In the genomic region with DNA sequence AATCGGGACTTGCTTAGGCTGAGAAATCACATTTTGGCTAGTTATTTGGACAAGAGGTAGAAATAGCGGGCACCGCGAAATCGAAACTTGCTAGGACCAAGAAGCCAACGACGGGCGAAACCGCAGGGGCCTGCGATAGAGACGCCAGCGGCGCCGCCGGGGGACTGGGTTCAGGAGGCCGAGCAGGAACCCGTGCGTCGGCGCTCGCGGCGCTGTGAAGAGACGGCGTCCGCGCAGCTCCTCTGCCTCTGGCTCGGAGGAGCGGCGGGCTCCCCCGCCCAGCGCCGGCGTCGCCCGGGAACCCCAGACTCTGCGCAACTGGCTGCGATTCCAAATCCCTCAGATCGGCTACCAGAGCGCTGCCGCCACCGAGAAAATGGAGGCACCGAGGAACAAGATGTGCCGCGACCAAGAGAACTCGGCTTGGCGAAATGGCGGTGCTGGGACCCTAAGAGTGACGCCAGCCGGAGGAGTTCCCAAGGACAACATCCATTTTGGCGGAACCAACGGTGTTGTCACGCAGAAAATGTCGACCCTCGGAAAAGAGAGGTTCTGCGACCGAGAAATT, we compare ENCODE assay signal across 1 cellular context.
TF ChIP-seq lines count a peak whose summit lies in the region.

No MANE protein-coding gene starts in this region.

TF ChIP-seq in K562, 482 proteins besides CTCF, POLR2A, EP300 and RAD21 (continued from another document and continues in another):
- TF ChIP-seq, protein P1, sequence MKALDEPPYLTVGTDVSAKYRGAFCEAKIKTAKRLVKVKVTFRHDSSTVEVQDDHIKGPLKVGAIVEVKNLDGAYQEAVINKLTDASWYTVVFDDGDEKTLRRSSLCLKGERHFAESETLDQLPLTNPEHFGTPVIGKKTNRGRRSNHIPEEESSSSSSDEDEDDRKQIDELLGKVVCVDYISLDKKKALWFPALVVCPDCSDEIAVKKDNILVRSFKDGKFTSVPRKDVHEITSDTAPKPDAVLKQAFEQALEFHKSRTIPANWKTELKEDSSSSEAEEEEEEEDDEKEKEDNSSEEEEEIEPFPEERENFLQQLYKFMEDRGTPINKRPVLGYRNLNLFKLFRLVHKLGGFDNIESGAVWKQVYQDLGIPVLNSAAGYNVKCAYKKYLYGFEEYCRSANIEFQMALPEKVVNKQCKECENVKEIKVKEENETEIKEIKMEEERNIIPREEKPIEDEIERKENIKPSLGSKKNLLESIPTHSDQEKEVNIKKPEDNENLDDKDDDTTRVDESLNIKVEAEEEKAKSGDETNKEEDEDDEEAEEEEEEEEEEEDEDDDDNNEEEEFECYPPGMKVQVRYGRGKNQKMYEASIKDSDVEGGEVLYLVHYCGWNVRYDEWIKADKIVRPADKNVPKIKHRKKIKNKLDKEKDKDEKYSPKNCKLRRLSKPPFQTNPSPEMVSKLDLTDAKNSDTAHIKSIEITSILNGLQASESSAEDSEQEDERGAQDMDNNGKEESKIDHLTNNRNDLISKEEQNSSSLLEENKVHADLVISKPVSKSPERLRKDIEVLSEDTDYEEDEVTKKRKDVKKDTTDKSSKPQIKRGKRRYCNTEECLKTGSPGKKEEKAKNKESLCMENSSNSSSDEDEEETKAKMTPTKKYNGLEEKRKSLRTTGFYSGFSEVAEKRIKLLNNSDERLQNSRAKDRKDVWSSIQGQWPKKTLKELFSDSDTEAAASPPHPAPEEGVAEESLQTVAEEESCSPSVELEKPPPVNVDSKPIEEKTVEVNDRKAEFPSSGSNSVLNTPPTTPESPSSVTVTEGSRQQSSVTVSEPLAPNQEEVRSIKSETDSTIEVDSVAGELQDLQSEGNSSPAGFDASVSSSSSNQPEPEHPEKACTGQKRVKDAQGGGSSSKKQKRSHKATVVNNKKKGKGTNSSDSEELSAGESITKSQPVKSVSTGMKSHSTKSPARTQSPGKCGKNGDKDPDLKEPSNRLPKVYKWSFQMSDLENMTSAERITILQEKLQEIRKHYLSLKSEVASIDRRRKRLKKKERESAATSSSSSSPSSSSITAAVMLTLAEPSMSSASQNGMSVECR (CRISPR knock-in tag; IDR thresholded peaks at IDR 0.05) = no peak; the same call in none of the 2 replicates
- no peak for TF ChIP-seq SREBF1 (IDR thresholded peaks at IDR 0.05; ENCODE audit: borderline replicate concordance, low read depth, low read length)
- TF ChIP-seq, protein P2, sequence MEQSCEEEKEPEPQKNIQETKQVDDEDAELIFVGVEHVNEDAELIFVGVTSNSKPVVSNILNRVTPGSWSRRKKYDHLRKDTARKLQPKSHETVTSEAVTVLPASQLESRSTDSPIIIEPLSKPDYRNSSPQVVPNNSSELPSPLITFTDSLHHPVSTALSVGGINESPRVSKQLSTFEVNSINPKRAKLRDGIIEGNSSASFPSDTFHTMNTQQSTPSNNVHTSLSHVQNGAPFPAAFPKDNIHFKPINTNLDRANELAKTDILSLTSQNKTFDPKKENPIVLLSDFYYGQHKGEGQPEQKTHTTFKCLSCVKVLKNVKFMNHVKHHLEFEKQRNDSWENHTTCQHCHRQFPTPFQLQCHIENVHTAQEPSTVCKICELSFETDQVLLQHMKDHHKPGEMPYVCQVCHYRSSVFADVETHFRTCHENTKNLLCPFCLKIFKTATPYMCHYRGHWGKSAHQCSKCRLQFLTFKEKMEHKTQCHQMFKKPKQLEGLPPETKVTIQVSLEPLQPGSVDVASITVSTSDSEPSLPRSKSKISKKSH (CRISPR knock-in tag; IDR thresholded peaks at IDR 0.05) = no peak
- TF ChIP-seq CBX2 (IDR thresholded peaks at IDR 0.05; ENCODE audit: insufficient read depth, low read length, poor library complexity, severe bottlenecking) = no peak
- no peak for TF ChIP-seq CCAR2 (IDR thresholded peaks at IDR 0.05; ENCODE audit: low read depth, low read length)
- TF ChIP-seq, protein P3, sequence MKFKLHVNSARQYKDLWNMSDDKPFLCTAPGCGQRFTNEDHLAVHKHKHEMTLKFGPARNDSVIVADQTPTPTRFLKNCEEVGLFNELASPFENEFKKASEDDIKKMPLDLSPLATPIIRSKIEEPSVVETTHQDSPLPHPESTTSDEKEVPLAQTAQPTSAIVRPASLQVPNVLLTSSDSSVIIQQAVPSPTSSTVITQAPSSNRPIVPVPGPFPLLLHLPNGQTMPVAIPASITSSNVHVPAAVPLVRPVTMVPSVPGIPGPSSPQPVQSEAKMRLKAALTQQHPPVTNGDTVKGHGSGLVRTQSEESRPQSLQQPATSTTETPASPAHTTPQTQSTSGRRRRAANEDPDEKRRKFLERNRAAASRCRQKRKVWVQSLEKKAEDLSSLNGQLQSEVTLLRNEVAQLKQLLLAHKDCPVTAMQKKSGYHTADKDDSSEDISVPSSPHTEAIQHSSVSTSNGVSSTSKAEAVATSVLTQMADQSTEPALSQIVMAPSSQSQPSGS (CRISPR knock-in tag; IDR thresholded peaks at IDR 0.05) = no peak
- TF ChIP-seq, protein P4, sequence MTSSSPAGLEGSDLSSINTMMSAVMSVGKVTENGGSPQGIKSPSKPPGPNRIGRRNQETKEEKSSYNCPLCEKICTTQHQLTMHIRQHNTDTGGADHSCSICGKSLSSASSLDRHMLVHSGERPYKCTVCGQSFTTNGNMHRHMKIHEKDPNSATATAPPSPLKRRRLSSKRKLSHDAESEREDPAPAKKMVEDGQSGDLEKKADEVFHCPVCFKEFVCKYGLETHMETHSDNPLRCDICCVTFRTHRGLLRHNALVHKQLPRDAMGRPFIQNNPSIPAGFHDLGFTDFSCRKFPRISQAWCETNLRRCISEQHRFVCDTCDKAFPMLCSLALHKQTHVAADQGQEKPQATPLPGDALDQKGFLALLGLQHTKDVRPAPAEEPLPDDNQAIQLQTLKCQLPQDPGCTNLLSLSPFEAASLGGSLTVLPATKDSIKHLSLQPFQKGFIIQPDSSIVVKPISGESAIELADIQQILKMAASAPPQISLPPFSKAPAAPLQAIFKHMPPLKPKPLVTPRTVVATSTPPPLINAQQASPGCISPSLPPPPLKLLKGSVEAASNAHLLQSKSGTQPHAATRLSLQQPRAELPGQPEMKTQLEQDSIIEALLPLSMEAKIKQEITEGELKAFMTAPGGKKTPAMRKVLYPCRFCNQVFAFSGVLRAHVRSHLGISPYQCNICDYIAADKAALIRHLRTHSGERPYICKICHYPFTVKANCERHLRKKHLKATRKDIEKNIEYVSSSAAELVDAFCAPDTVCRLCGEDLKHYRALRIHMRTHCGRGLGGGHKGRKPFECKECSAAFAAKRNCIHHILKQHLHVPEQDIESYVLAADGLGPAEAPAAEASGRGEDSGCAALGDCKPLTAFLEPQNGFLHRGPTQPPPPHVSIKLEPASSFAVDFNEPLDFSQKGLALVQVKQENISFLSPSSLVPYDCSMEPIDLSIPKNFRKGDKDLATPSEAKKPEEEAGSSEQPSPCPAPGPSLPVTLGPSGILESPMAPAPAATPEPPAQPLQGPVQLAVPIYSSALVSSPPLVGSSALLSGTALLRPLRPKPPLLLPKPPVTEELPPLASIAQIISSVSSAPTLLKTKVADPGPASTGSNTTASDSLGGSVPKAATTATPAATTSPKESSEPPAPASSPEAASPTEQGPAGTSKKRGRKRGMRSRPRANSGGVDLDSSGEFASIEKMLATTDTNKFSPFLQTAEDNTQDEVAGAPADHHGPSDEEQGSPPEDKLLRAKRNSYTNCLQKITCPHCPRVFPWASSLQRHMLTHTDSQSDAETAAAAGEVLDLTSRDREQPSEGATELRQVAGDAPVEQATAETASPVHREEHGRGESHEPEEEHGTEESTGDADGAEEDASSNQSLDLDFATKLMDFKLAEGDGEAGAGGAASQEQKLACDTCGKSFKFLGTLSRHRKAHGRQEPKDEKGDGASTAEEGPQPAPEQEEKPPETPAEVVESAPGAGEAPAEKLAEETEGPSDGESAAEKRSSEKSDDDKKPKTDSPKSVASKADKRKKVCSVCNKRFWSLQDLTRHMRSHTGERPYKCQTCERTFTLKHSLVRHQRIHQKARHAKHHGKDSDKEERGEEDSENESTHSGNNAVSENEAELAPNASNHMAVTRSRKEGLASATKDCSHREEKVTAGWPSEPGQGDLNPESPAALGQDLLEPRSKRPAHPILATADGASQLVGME (CRISPR knock-in tag; IDR thresholded peaks at IDR 0.05) = no peak
- TF ChIP-seq, protein P5, sequence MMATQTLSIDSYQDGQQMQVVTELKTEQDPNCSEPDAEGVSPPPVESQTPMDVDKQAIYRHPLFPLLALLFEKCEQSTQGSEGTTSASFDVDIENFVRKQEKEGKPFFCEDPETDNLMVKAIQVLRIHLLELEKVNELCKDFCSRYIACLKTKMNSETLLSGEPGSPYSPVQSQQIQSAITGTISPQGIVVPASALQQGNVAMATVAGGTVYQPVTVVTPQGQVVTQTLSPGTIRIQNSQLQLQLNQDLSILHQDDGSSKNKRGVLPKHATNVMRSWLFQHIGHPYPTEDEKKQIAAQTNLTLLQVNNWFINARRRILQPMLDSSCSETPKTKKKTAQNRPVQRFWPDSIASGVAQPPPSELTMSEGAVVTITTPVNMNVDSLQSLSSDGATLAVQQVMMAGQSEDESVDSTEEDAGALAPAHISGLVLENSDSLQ (IDR thresholded peaks at IDR 0.05) = no peak
- no peak for TF ChIP-seq STAT5A (IDR thresholded peaks at IDR 0.05; ENCODE audit: borderline replicate concordance, low read length)
- TF ChIP-seq MXI1 (IDR thresholded peaks at IDR 0.05; ENCODE audit: low read depth, low read length) = no peak
- TF ChIP-seq CHD1 (IDR thresholded peaks at IDR 0.05; ENCODE audit: low read length) = peak; percentile 91
- no peak for TF ChIP-seq HCFC1 (IDR thresholded peaks at IDR 0.05; ENCODE audit: low read depth, low read length)
- 0 out of 2 replicates have a peak, but pooled peaks have one; percentile 15 for TF ChIP-seq ZNF316 (IDR thresholded peaks at IDR 0.05)
- TF ChIP-seq, protein P6, sequence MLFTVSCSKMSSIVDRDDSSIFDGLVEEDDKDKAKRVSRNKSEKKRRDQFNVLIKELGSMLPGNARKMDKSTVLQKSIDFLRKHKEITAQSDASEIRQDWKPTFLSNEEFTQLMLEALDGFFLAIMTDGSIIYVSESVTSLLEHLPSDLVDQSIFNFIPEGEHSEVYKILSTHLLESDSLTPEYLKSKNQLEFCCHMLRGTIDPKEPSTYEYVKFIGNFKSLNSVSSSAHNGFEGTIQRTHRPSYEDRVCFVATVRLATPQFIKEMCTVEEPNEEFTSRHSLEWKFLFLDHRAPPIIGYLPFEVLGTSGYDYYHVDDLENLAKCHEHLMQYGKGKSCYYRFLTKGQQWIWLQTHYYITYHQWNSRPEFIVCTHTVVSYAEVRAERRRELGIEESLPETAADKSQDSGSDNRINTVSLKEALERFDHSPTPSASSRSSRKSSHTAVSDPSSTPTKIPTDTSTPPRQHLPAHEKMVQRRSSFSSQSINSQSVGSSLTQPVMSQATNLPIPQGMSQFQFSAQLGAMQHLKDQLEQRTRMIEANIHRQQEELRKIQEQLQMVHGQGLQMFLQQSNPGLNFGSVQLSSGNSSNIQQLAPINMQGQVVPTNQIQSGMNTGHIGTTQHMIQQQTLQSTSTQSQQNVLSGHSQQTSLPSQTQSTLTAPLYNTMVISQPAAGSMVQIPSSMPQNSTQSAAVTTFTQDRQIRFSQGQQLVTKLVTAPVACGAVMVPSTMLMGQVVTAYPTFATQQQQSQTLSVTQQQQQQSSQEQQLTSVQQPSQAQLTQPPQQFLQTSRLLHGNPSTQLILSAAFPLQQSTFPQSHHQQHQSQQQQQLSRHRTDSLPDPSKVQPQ (CRISPR knock-in tag; IDR thresholded peaks at IDR 0.05; ENCODE audit: borderline replicate concordance) = no peak
- TF ChIP-seq SUPT5H (IDR thresholded peaks at IDR 0.05) = no peak
- TF ChIP-seq MEF2A (IDR thresholded peaks at IDR 0.05; ENCODE audit: control insufficient read depth, low read depth, low read length) = no peak
- no peak for TF ChIP-seq ZNF444 (CRISPR knock-in tag; IDR thresholded peaks at IDR 0.05)
- no peak for TF ChIP-seq ARID1B (IDR thresholded peaks at IDR 0.05)
- TF ChIP-seq, protein P7, sequence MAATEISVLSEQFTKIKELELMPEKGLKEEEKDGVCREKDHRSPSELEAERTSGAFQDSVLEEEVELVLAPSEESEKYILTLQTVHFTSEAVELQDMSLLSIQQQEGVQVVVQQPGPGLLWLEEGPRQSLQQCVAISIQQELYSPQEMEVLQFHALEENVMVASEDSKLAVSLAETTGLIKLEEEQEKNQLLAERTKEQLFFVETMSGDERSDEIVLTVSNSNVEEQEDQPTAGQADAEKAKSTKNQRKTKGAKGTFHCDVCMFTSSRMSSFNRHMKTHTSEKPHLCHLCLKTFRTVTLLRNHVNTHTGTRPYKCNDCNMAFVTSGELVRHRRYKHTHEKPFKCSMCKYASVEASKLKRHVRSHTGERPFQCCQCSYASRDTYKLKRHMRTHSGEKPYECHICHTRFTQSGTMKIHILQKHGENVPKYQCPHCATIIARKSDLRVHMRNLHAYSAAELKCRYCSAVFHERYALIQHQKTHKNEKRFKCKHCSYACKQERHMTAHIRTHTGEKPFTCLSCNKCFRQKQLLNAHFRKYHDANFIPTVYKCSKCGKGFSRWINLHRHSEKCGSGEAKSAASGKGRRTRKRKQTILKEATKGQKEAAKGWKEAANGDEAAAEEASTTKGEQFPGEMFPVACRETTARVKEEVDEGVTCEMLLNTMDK (IDR thresholded peaks at IDR 0.05; ENCODE audit: borderline replicate concordance, insufficient read depth, low read depth, low read length, poor library complexity, severe bottlenecking) = no peak
- TF ChIP-seq E2F3 (CRISPR knock-in tag; IDR thresholded peaks at IDR 0.05) = no peak
- 0 out of 2 replicates have a peak, but pooled peaks have one; percentile 0 for TF ChIP-seq ZNF668 (CRISPR knock-in tag; IDR thresholded peaks at IDR 0.05)
- no peak for TF ChIP-seq ZNF436 (CRISPR knock-in tag; IDR thresholded peaks at IDR 0.05)
- peak; percentile 59; the same call in 1 of the 2 replicates for TF ChIP-seq GTF2F1 (IDR thresholded peaks at IDR 0.05; ENCODE audit: low read depth, low read length)
- TF ChIP-seq PCBP2 (IDR thresholded peaks at IDR 0.05; ENCODE audit: low read depth, low read length, poor library complexity, severe bottlenecking) = no peak
